In genomic region chr9:136566899-136567298, GRCh38 we compare ENCODE assay signal across 14 cellular contexts. TPM values are rescaled to one million over a fixed set of nuclear protein-coding genes. Genes with fewer than 3 reads are reported as not detected.
DNase-seq lines count a peak whose midpoint lies in the region; ATAC-seq and TF ChIP-seq lines count a peak whose summit lies in the region.
"Had no signal": no experiment of that assay in that cellular context is flagged by ENCODE, and none has a peak within 500 bp of the region (broad histone marks: within the 10 kb centered on the region; RNA-seq: fewer than 3 reads in every experiment).

No MANE protein-coding gene starts in this region.

- H2AFZ ChIP-seq in neural progenitor cell (replicated peaks), result no peak overlapping the region

- H3K4me3 ChIP-seq in coronary artery, result no peak overlapping the region
- no peak overlapping the region for H3K4me3 ChIP-seq in neural progenitor cell

- H3K79me2 ChIP-seq in neural progenitor cell (ENCODE audit: low read depth), result no peaks in the 10 kb centered on the region

- no peak overlapping the region for H3K9ac ChIP-seq in neural progenitor cell

- H3K4me3 Mint-ChIP-seq in natural killer cell, result no peak overlapping the region
- no peak overlapping the region for H3K4me3 Mint-ChIP-seq in neural progenitor cell
- H3K4me3 Mint-ChIP-seq: activated CD4-positive, alpha-beta T cell treated with anti-CD3 and anti-CD28 coated beads, Interleukin-2, amount 10 ng/mL, durations not matched to agents 24 days and 14 days; activated naive CD4-positive, alpha-beta T cell treated with anti-CD3 and anti-CD28 coated beads for 36 hours; B cell had no signal

- H3K27ac ChIP-seq in coronary artery, result peak overlapping the region; percentile 56 to 86
- H3K27ac ChIP-seq in neural progenitor cell, result no peak overlapping the region

- no peaks in the 10 kb centered on the region for H3K9me3 ChIP-seq in neural progenitor cell (ENCODE audit: low read depth)

- H3K27me3 Mint-ChIP-seq in natural killer cell (ENCODE audit: low read depth in 2 of 2), result no peaks in the 10 kb centered on the region
- H3K27me3 Mint-ChIP-seq in neural progenitor cell (ENCODE audit: insufficient read depth, low read depth), result peaks cover 15% of the 10 kb centered on the region
- H3K27me3 Mint-ChIP-seq: activated CD4-positive, alpha-beta T cell treated with anti-CD3 and anti-CD28 coated beads, Interleukin-2, amount 10 ng/mL, durations not matched to agents 24 days and 14 days; B cell had no signal

- H3K4me2 ChIP-seq in neural progenitor cell, result no peak overlapping the region

- H3K27ac Mint-ChIP-seq in natural killer cell (peak overlapping the region in 1 of 2 donors; percentile 70), neural progenitor cell (no peak overlapping the region)
- H3K27ac Mint-ChIP-seq: activated CD4-positive, alpha-beta T cell treated with anti-CD3 and anti-CD28 coated beads, Interleukin-2, amount 10 ng/mL, durations not matched to agents 24 days and 14 days; activated naive CD4-positive, alpha-beta T cell treated with anti-CD3 and anti-CD28 coated beads for 36 hours; B cell had no signal

- intact Hi-C loops in sciatic nerve (cut with DNase I), result no loop called here
- intact Hi-C loops in natural killer cell (cut with micrococcal nuclease), result loop anchor here (10.0 kb wide), 1 partner anchor 48 kb away; no protein-coding TSS in a partner anchor

- H3K9me3 Mint-ChIP-seq in natural killer cell (no peaks in the 10 kb centered on the region), neural progenitor cell (no peaks in the 10 kb centered on the region)
- H3K9me3 Mint-ChIP-seq: activated CD4-positive, alpha-beta T cell treated with anti-CD3 and anti-CD28 coated beads, Interleukin-2, amount 10 ng/mL, durations not matched to agents 24 days and 14 days; activated naive CD4-positive, alpha-beta T cell treated with anti-CD3 and anti-CD28 coated beads for 36 hours had no signal

- TF ChIP-seq CTCF in coronary artery (IDR thresholded peaks at IDR 0.05) (no peak), natural killer cell (IDR thresholded peaks at IDR 0.05) (no peak), neural progenitor cell (IDR thresholded peaks at IDR 0.05) (no peak)

- in situ Hi-C loops in G401 (cut with HindIII; ENCODE audit: low sequenced_read_pairs), result no loop called here

- no peaks in the 10 kb centered on the region for H3K36me3 ChIP-seq in neural progenitor cell

- H3K4me1 Mint-ChIP-seq in natural killer cell (peaks cover 34 to 65% of the 10 kb centered on the region in 2 donors), neural progenitor cell (peaks cover 56% of the 10 kb centered on the region)
- H3K4me1 Mint-ChIP-seq: activated CD4-positive, alpha-beta T cell treated with anti-CD3 and anti-CD28 coated beads, Interleukin-2, amount 10 ng/mL, durations not matched to agents 24 days and 14 days; B cell had no signal

- peak; percentile 52 for DNase-seq in G401 (ENCODE audit: low spot score)
- no peak for DNase-seq in coronary artery (ENCODE audit: low spot score)
- DNase-seq in inferior parietal cortex (ENCODE audit: extremely low spot score), result peak; percentile 85
- peak; percentile 87 for DNase-seq in sciatic nerve (ENCODE audit: low spot score)
- DNase-seq in natural killer cell, result no peak
- DNase-seq in neural progenitor cell (ENCODE audit: low spot score), result no peak
- no peak for DNase-seq in DMS53 treated with DMSO at 0.1 percent for 48 hours (lab: John Stamatoyannopoulos, UW; ENCODE audit: unreplicated experiment)
- DNase-seq: activated CD4-positive, alpha-beta T cell treated with anti-CD3 and anti-CD28 coated beads, Interleukin-2, amount 10 ng/mL, durations not matched to agents 24 days and 14 days; activated naive CD4-positive, alpha-beta T cell treated with anti-CD3 and anti-CD28 coated beads for 36 hours; effector memory CD4-positive, alpha-beta T cell; GDM1; NCI-H510A treated with DMSO at 0.1 percent for 48 hours had no signal

- no peaks in the 10 kb centered on the region for H3K27me3 ChIP-seq in neural progenitor cell

- no peaks in the 10 kb centered on the region for H4K20me1 ChIP-seq in neural progenitor cell (ENCODE audit: low read depth)

- ATAC-seq in sciatic nerve, result peak; percentile 69
- no peak for ATAC-seq in natural killer cell
- no peak for ATAC-seq in HG03139 (IDR thresholded peaks at IDR 0.05; ENCODE audit: unreplicated experiment)

- peaks cover 44% of the 10 kb centered on the region for H3K4me1 ChIP-seq in neural progenitor cell

- H3F3A ChIP-seq in neural progenitor cell (ENCODE audit: low read depth), result peaks cover 28% of the 10 kb centered on the region

- no peaks in the 10 kb centered on the region for H3K36me3 Mint-ChIP-seq in natural killer cell
- no peaks in the 10 kb centered on the region for H3K36me3 Mint-ChIP-seq in neural progenitor cell

RNA-seq across cellular contexts. Expression of gene NOTCH1, which starts 21.1 kb away (rescaled TPM):
- 10.9 and 13.8 TPM in 2 replicates for total RNA-seq in G401 (2014; rRNA removed; shearing (Covaris generic))
- total RNA-seq in sciatic nerve (84.2 TPM), natural killer cell (100 to 1,000 TPM; 126 to 228 (median 192) TPM), neural progenitor cell (ENCODE audit: low replicate concordance) (11.7 and 32.4 TPM in 2 replicates)

Comparison
In these comparisons a context has a peak if more than half of its experiments do, and no peak if none do; other contexts are left out.
1. DNase-seq: peak in G401 (single experiment), inferior parietal cortex (single experiment) and sciatic nerve (single experiment); none in coronary artery (single experiment), natural killer cell (single experiment), neural progenitor cell (single experiment) and DMS53 treated with DMSO at 0.1 percent for 48 hours (single experiment).